1 cellular context compared by ENCODE assay signal in genomic region chr16:70223216-70223615, GRCh38. TPM values are rescaled to one million over a fixed set of nuclear protein-coding genes. Genes with fewer than 3 reads are reported as not detected.
"Had no signal": no experiment of that assay in that cellular context is flagged by ENCODE, and none has a peak within 500 bp of the region (broad histone marks: within the 10 kb centered on the region; RNA-seq: fewer than 3 reads in every experiment).

No MANE protein-coding gene starts in this region.

RNA-seq across cellular contexts. Expression of gene CLEC18C, which starts 49.6 kb away (rescaled TPM):
- total RNA-seq: gastroesophageal sphincter had no signal
